ENCODE assay signal across 8 cellular contexts in genomic region chr19:23762548-23762883, GRCh38. TPM values are rescaled to one million over a fixed set of nuclear protein-coding genes. Genes with fewer than 3 reads are reported as not detected.
DNase-seq lines count a peak whose midpoint lies in the region; TF ChIP-seq lines count a peak whose summit lies in the region.

No MANE protein-coding gene starts in this region.

- H4K8ac ChIP-seq in trophoblast cell (ENCODE audit: low read depth, low read length): no peak overlapping the region

- CTCF ChIA-PET in Calu3 (lab: Charles Lee): interaction anchor here (0.6 kb wide), 1 partner anchor 150 kb away, joined by 4 read pairs; no protein-coding TSS in a partner anchor

- peak overlapping the region; percentile 73 for H3K4me2 ChIP-seq in trophoblast cell (ENCODE audit: low read length)

- H3K18ac ChIP-seq in trophoblast cell (ENCODE audit: low read length): no peak overlapping the region

- H3K23ac ChIP-seq in trophoblast cell (ENCODE audit: low read length): no peak overlapping the region

- peaks cover 2% of the 10 kb centered on the region for H3K9me3 Mint-ChIP-seq in Calu3 (ENCODE audit: low read depth, unreplicated experiment)

- H4K91ac ChIP-seq in trophoblast cell (ENCODE audit: low read depth, low read length): no peak overlapping the region

- BruUV-seq in Calu3 (replicated peaks; lab: Mats Ljungman, UMichigan): no TSS peak

- TF ChIP-seq CTCF in Calu3 (IDR thresholded peaks at IDR 0.05; ENCODE audit: unreplicated experiment): no peak

- 21 to 26% methylated on average over 9 of the region's 9 CpGs for WGBS in esophagus, 2 donors
- no CpG with 5 or more reads among the region's 9 CpGs for WGBS in trophoblast cell (ENCODE audit: extremely low coverage, insufficient coverage, insufficient read length)

- H3K36me3 Mint-ChIP-seq in Calu3 (ENCODE audit: insufficient read depth, unreplicated experiment): peaks cover 44% of the 10 kb centered on the region

- H3K79me1 ChIP-seq in trophoblast cell (ENCODE audit: low read length): peaks cover 13% of the 10 kb centered on the region

- no peak overlapping the region for H3K4ac ChIP-seq in trophoblast cell (ENCODE audit: low read depth, low read length)

- H2BK120ac ChIP-seq in trophoblast cell (ENCODE audit: insufficient read depth, low read length, poor library complexity): no peak overlapping the region

- H3K9ac ChIP-seq in trophoblast cell (ENCODE audit: low read length): no peak overlapping the region

- no peak overlapping the region for H4K12ac ChIP-seq in trophoblast cell (ENCODE audit: low read depth, low read length)

- H3K4me1 Mint-ChIP-seq in Calu3 (ENCODE audit: low read depth, unreplicated experiment): peaks cover 8% of the 10 kb centered on the region

- H2AK5ac ChIP-seq in trophoblast cell (ENCODE audit: low read length): no peak overlapping the region

- no peak overlapping the region for H3K14ac ChIP-seq in trophoblast cell (ENCODE audit: low read length)

- H3K27me3 ChIP-seq in SJSA1 (replicated peaks) (no peaks in the 10 kb centered on the region), esophagus (ENCODE audit: control insufficient read depth in 1 of 2, insufficient read depth in 2 of 2, low read length in 2 of 2) (no peaks in the 10 kb centered on the region), trophoblast cell (ENCODE audit: insufficient read depth, low read length) (no peaks in the 10 kb centered on the region)

- H3K27me3 Mint-ChIP-seq in Calu3 (ENCODE audit: unreplicated experiment): no peaks in the 10 kb centered on the region

- H3K4me1 ChIP-seq in SJSA1 (replicated peaks): no peaks in the 10 kb centered on the region
- H3K4me1 ChIP-seq in esophagus (ENCODE audit: control insufficient read depth in 2 of 2, insufficient read depth in 2 of 2, low read length in 1 of 2): peaks cover 0 to 2% of the 10 kb centered on the region in 2 donors
- no peaks in the 10 kb centered on the region for H3K4me1 ChIP-seq in trophoblast cell (ENCODE audit: control insufficient read depth in 1 of 2, insufficient read depth in 2 of 2, low read length in 2 of 2)

- in situ Hi-C loops in KBM-7 (cut with MboI; ENCODE audit: low pct_unique_long_range_greater_than_20kb, low sequenced_read_pairs): no loop called here

- H3K27ac ChIP-seq in SJSA1 (no peak overlapping the region), esophagus (ENCODE audit: low read depth in 2 of 2, low read length in 1 of 2) (peak overlapping the region; percentile 92 to 97), trophoblast cell (ENCODE audit: low read depth, low read length) (no peak overlapping the region)

- peak overlapping the region; percentile 45 for H3K4me3 ChIP-seq in SJSA1
- H3K4me3 ChIP-seq in esophagus (ENCODE audit: low read depth in 1 of 2, low read length in 2 of 2): peak overlapping the region; percentile 68 to 74
- no peak overlapping the region for H3K4me3 ChIP-seq in trophoblast cell (ENCODE audit: low read depth, low read length)

- H3K9me3 ChIP-seq in SJSA1 (replicated peaks) (0 out of 2 replicates have a peak, but pooled peaks cover 2% of the 10 kb centered on the region), esophagus (ENCODE audit: control insufficient read depth in 2 of 2, insufficient read depth in 1 of 2, low read depth in 1 of 2, low read length in 1 of 2) (no peaks in the 10 kb centered on the region), trophoblast cell (ENCODE audit: insufficient read depth, low read depth, low read length) (peaks cover 2% of the 10 kb centered on the region)

- H3K36me3 ChIP-seq in SJSA1: no peaks in the 10 kb centered on the region
- no peaks in the 10 kb centered on the region for H3K36me3 ChIP-seq in esophagus (ENCODE audit: control insufficient read depth in 2 of 2, insufficient read depth in 2 of 2, low read length in 1 of 2)
- H3K36me3 ChIP-seq in trophoblast cell (ENCODE audit: control insufficient read depth in 1 of 2, insufficient read depth in 2 of 2, low read length in 2 of 2): no peaks in the 10 kb centered on the region

- H3K79me2 ChIP-seq in trophoblast cell (ENCODE audit: control insufficient read depth, insufficient read depth, low read length, poor library complexity): peaks cover 7% of the 10 kb centered on the region

- intact Hi-C loops in Calu3 (cut with micrococcal nuclease; ENCODE audit: unreplicated experiment): loop anchor here (5.0 kb wide), 2 partner anchors 60 to 75 kb away; partner anchors contain the start of gene ZNF675

- no peak overlapping the region for H2BK5ac ChIP-seq in trophoblast cell (ENCODE audit: low read depth, low read length, poor library complexity)

- peak overlapping the region; percentile 91 for H3K27ac Mint-ChIP-seq in Calu3 (ENCODE audit: unreplicated experiment)

- H3K4me3 Mint-ChIP-seq in Calu3 (ENCODE audit: low read depth, unreplicated experiment): peak overlapping the region; percentile 87

- H2BK12ac ChIP-seq in trophoblast cell (ENCODE audit: low read length): no peak overlapping the region

- DNase-seq in Calu3 (no peak), SJSA1 (ENCODE audit: low read depth in 1 of 2, low spot score in 2 of 2) (no peak), trophoblast cell (no peak), SK-N-DZ (ENCODE audit: low spot score) (no peak), mesenteric fat pad (ENCODE audit: low spot score) (no peak), KBM-7 (no peak)
- no peak for DNase-seq in stimulated activated CD8-positive, alpha-beta memory T cell treated with anti-CD3 and anti-CD28 coated beads, Interleukin-4, amount 100 ng/mL, for 48 hours

- no peak overlapping the region for H2AFZ ChIP-seq in trophoblast cell (ENCODE audit: insufficient read depth, low read length, poor library complexity)

RNA-seq across cellular contexts. Expression of gene ZNF681, which starts 3.8 kb away (rescaled TPM):
- total RNA-seq in Calu3 (2022) (3.7 and 6.9 TPM in 2 replicates), mesenteric fat pad (0.96 TPM)
- 0.13 and 0.95 TPM in 2 replicates for total RNA-seq in SJSA1 (2014; rRNA removed; shearing (Covaris generic))
- 1 to 10 TPM in 1 of 2 donors, under 1 TPM in 1; 0.67 to 1.4 TPM for polyA plus RNA-seq in esophagus
- polyA plus RNA-seq in trophoblast cell (2013): 2.0 and 2.5 TPM in 2 replicates
- 5.1 and 5.3 TPM in 2 replicates for polyA plus RNA-seq in SK-N-DZ (2014; cell fraction: cytosol; rRNA removed)
- 2.1 and 3.7 TPM in 2 replicates for polyA plus RNA-seq in SK-N-DZ (2014; cell fraction: nucleus; rRNA removed)

Comparison
In these comparisons a context has a peak if more than half of its experiments do, and no peak if none do; other contexts are left out.
1. H3K27ac ChIP-seq: peak in esophagus (2 of 2); none in SJSA1 (single experiment) and trophoblast cell (single experiment).